In the genomic region with DNA sequence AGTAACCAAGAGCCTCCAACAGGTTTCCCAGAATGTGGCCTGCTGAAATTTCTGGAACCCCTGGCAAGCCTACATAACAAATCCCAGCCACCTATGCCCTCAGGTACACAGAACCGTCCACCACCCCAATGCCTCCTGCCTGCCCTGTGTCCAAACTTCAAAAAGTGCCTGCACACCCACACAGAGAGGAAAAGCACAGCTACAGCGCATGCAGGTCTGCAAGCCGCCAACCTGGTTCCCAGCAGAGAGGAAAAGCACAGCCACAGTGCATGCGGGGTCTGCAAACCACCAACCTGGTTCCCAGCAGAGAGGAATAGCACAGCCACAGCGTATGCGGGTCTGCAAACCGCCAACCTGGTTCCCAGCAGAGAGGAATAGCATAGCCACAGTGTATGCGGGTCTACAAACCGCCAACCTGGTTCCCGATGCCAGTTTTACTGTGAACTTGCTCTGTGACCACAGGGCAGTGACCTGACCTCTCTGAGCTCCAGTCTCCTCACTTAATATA, we compare ENCODE assay signal across 2 cellular contexts.
TF ChIP-seq lines count a peak whose summit lies in the region.

No MANE protein-coding gene starts in this region.

TF ChIP-seq in WTC11, 78 proteins besides CTCF, POLR2A, EP300 and RAD21 (continued from another document):
- TF ChIP-seq, protein P1, sequence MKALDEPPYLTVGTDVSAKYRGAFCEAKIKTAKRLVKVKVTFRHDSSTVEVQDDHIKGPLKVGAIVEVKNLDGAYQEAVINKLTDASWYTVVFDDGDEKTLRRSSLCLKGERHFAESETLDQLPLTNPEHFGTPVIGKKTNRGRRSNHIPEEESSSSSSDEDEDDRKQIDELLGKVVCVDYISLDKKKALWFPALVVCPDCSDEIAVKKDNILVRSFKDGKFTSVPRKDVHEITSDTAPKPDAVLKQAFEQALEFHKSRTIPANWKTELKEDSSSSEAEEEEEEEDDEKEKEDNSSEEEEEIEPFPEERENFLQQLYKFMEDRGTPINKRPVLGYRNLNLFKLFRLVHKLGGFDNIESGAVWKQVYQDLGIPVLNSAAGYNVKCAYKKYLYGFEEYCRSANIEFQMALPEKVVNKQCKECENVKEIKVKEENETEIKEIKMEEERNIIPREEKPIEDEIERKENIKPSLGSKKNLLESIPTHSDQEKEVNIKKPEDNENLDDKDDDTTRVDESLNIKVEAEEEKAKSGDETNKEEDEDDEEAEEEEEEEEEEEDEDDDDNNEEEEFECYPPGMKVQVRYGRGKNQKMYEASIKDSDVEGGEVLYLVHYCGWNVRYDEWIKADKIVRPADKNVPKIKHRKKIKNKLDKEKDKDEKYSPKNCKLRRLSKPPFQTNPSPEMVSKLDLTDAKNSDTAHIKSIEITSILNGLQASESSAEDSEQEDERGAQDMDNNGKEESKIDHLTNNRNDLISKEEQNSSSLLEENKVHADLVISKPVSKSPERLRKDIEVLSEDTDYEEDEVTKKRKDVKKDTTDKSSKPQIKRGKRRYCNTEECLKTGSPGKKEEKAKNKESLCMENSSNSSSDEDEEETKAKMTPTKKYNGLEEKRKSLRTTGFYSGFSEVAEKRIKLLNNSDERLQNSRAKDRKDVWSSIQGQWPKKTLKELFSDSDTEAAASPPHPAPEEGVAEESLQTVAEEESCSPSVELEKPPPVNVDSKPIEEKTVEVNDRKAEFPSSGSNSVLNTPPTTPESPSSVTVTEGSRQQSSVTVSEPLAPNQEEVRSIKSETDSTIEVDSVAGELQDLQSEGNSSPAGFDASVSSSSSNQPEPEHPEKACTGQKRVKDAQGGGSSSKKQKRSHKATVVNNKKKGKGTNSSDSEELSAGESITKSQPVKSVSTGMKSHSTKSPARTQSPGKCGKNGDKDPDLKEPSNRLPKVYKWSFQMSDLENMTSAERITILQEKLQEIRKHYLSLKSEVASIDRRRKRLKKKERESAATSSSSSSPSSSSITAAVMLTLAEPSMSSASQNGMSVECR (CRISPR knock-in tag; IDR thresholded peaks at IDR 0.05; ENCODE audit: borderline replicate concordance), result no peak
- TF ChIP-seq ZNF281 (CRISPR knock-in tag; IDR thresholded peaks at IDR 0.05) (no peak), NFYB (CRISPR knock-in tag; conservative IDR thresholded peaks at IDR 0.05; ENCODE audit: low read depth) (no peak), MYBL2 (CRISPR knock-in tag; IDR thresholded peaks at IDR 0.05) (no peak), CDX4 (CRISPR knock-in tag; IDR thresholded peaks at IDR 0.05; ENCODE audit: borderline replicate concordance) (no peak), NR1H2 (CRISPR knock-in tag; IDR thresholded peaks at IDR 0.05) (no peak), ZNF423 (CRISPR knock-in tag; IDR thresholded peaks at IDR 0.05) (no peak)
- TF ChIP-seq, protein P2, sequence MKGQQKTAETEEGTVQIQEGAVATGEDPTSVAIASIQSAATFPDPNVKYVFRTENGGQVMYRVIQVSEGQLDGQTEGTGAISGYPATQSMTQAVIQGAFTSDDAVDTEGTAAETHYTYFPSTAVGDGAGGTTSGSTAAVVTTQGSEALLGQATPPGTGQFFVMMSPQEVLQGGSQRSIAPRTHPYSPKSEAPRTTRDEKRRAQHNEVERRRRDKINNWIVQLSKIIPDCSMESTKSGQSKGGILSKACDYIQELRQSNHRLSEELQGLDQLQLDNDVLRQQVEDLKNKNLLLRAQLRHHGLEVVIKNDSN (CRISPR knock-in tag; IDR thresholded peaks at IDR 0.05), result no peak
- TF ChIP-seq, protein P3, sequence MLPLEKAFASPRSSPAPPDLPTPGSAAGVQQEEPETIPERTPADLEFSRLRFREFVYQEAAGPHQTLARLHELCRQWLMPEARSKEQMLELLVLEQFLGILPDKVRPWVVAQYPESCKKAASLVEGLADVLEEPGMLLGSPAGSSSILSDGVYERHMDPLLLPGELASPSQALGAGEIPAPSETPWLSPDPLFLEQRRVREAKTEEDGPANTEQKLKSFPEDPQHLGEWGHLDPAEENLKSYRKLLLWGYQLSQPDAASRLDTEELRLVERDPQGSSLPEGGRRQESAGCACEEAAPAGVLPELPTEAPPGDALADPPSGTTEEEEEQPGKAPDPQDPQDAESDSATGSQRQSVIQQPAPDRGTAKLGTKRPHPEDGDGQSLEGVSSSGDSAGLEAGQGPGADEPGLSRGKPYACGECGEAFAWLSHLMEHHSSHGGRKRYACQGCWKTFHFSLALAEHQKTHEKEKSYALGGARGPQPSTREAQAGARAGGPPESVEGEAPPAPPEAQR (CRISPR knock-in tag; IDR thresholded peaks at IDR 0.05), result no peak
- TF ChIP-seq, protein P4, sequence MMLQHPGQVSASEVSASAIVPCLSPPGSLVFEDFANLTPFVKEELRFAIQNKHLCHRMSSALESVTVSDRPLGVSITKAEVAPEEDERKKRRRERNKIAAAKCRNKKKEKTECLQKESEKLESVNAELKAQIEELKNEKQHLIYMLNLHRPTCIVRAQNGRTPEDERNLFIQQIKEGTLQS (CRISPR knock-in tag; conservative IDR thresholded peaks at IDR 0.05), result no peak

TF ChIP-seq in liver, 16 proteins besides CTCF, POLR2A, EP300 and RAD21 (continued from another document):
- TF ChIP-seq REST (IDR thresholded peaks at IDR 0.05), result peak; percentile 87
- TF ChIP-seq MAX (IDR thresholded peaks at IDR 0.05), result peak; percentile 92
- peak in 1 of 2 donors; percentile 70 for TF ChIP-seq JUND (IDR thresholded peaks at IDR 0.05)
- TF ChIP-seq GABPA (IDR thresholded peaks at IDR 0.05 in 1 of 2, conservative IDR thresholded peaks at IDR 0.05 in 1 of 2), result peak in 1 of 2 donors; percentile 10
- peak; percentile 94 for TF ChIP-seq SP1 (IDR thresholded peaks at IDR 0.05)
TF ChIP-seq in liver: peak in this region for 15.
